12 cellular contexts compared by ENCODE assay signal in genomic region chr14:96178674-96179321, GRCh38. TPM values are rescaled to one million over a fixed set of nuclear protein-coding genes. Genes with fewer than 3 reads are reported as not detected.
DNase-seq lines count a peak whose midpoint lies in the region; ATAC-seq, FAIRE-seq and TF ChIP-seq lines count a peak whose summit lies in the region.
"Had no signal": no experiment of that assay in that cellular context is flagged by ENCODE, and none has a peak within 500 bp of the region (broad histone marks: within the 10 kb centered on the region; RNA-seq: fewer than 3 reads in every experiment).

No MANE protein-coding gene starts in this region.

- TF ChIP-seq CTCF in GM12872 (IDR thresholded peaks at IDR 0.05; ENCODE audit: insufficient read depth, low read depth, low read length), result peak; percentile 39; the same call in 2 of the 3 replicates
- peak; percentile 25 for TF ChIP-seq CTCF in epithelial cell of proximal tubule (conservative IDR thresholded peaks at IDR 0.05; ENCODE audit: low read depth, low read length)
- TF ChIP-seq CTCF in sigmoid colon (IDR thresholded peaks at IDR 0.05), result no peak

- H3K4me3 ChIP-seq in epithelial cell of proximal tubule (ENCODE audit: low read depth, low read length) (no peak overlapping the region), sigmoid colon (no peak overlapping the region)

- DNase-seq in NCI-H1694 treated with DMSO at 0.1 percent for 48 hours (lab: John Stamatoyannopoulos, UW), result peak; percentile 66
- DNase-seq in epithelial cell of proximal tubule (ENCODE audit: low read depth), result no peak
- no peak for DNase-seq in sigmoid colon
- DNase-seq in stimulated activated CD4-positive, alpha-beta T cell treated with anti-CD3 and anti-CD28 coated beads, Interleukin-4, amount 100 ng/mL, for 1 hour, result no peak
- no peak for DNase-seq in H54 (ENCODE audit: insufficient read length, low spot score)
- DNase-seq: activated T-cell treated with anti-CD3 and anti-CD28 coated beads for 4 hours, NCI-H1417 treated with DMSO at 0.1 percent for 48 hours, SIG-M5 had no signal

- peaks cover 0 to 30% (median 27%) of the 10 kb centered on the region in 4 donors for H3K4me1 ChIP-seq in sigmoid colon

- WGBS in sigmoid colon, 2 donors, result 80 to 82% methylated on average over 8 of the region's 8 CpGs

- no peak for FAIRE-seq in H54 (lab: Jason Lieb, UNC)

- peak overlapping the region; percentile 60 to 67 (median 65) for H3K27ac ChIP-seq in sigmoid colon

- H3K36me3 ChIP-seq in sigmoid colon, result no peaks in the 10 kb centered on the region

- H3K27me3 ChIP-seq in sigmoid colon, result no peaks in the 10 kb centered on the region

- no peaks in the 10 kb centered on the region for H3K9me3 ChIP-seq in sigmoid colon

- no peak for TF ChIP-seq EP300 in sigmoid colon (IDR thresholded peaks at IDR 0.05)

- TF ChIP-seq POLR2A in sigmoid colon (IDR thresholded peaks at IDR 0.05) (no peak), H54 (IDR thresholded peaks at IDR 0.05; ENCODE audit: low read depth, low read length) (no peak)

- intact Hi-C loops in sigmoid colon (cut with DNase I), result no loop called here

- no peak for ATAC-seq in GM18519 (IDR thresholded peaks at IDR 0.05; ENCODE audit: low FRiP score, unreplicated experiment)
- ATAC-seq: left lobe of liver had no signal

RNA-seq across cellular contexts. Expression of gene BDKRB2, which starts 25.8 kb away (rescaled TPM):
- total RNA-seq in epithelial cell of proximal tubule (under 0.01 and 0.29 TPM in 2 replicates), sigmoid colon (1 to 10 TPM; 1.8 to 4.5 (median 3.9) TPM)
- 10 to 100 TPM in 1 of 3 donors, 1 to 10 TPM in 2; 6.0 to 10.8 (median 8.7) TPM for polyA plus RNA-seq in sigmoid colon
- total RNA-seq: CD4-positive, alpha-beta T cell had no signal

Comparison
In these comparisons a context has a peak if more than half of its experiments do, and no peak if none do; other contexts are left out.
1. CTCF ChIP-seq: peak in GM12872 (single experiment) and epithelial cell of proximal tubule (single experiment); none in sigmoid colon (0 of 4).